ENCODE assay signal across 9 cellular contexts in the genomic region with DNA sequence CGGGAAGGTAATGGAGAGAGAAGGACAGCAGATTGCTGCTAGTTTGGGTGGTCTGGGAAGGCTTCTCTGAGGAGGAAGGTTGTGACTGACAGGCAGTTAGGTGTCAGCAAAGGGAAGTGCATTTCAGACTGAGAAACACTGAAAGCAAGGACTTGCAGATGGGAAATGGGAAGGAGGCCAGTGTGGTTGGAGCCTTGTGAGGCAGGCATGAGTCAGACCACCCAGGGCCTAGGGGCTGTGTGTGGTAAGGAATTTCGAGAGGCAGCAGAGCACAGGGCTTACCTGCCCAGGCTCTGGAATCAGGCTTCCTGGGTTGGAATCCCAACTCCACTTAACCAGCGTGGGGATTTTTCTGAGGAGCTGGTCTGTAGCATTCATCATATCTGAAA. TPM values are rescaled to one million over a fixed set of nuclear protein-coding genes. Genes with fewer than 3 reads are reported as not detected.
DNase-seq lines count a peak whose midpoint lies in the region; ATAC-seq and TF ChIP-seq lines count a peak whose summit lies in the region.
"Had no signal": no experiment of that assay in that cellular context is flagged by ENCODE, and none has a peak within 500 bp of the region (broad histone marks: within the 10 kb centered on the region; RNA-seq: fewer than 3 reads in every experiment).

No MANE protein-coding gene starts in this region.

- no TSS peak for BruUV-seq in Panc1 (replicated peaks; lab: Mats Ljungman, UMichigan)

- no peak overlapping the region for H3K4me3 Mint-ChIP-seq in CD8-positive, alpha-beta memory T cell

- H3K4me1 Mint-ChIP-seq in CD8-positive, alpha-beta memory T cell: peaks cover 4 to 19% (median 11%) of the 10 kb centered on the region in 3 donors

- peaks cover 0 to 9% (median 5%) of the 10 kb centered on the region in 5 donors for H3K9me3 Mint-ChIP-seq in CD8-positive, alpha-beta memory T cell

- peaks cover 3% of the 10 kb centered on the region; the same call in 1 of the 2 replicates for H3K9me3 ChIP-seq in Panc1 (ENCODE audit: control insufficient read depth, insufficient read depth, low read depth, low read length)
- H3K9me3 ChIP-seq in CD8-positive, alpha-beta memory T cell (ENCODE audit: low read length): peaks cover 6% of the 10 kb centered on the region

- in situ Hi-C loops in Panc1 (cut with HindIII; ENCODE audit: low pct_unique_long_range_greater_than_20kb, low sequenced_read_pairs): no loop called here

- no peak overlapping the region for H3K4me3 ChIP-seq in Panc1 (ENCODE audit: low read depth in 2 of 2, low read length in 2 of 2)
- H3K4me3 ChIP-seq in CD8-positive, alpha-beta memory T cell (ENCODE audit: low read length): no peak overlapping the region

- TF ChIP-seq CTCF in Panc1 (IDR thresholded peaks at IDR 0.05): no peak

- H3K27me3 Mint-ChIP-seq in CD8-positive, alpha-beta memory T cell: no peaks in the 10 kb centered on the region

- POLR2A ChIA-PET in Panc1 (lab: Charles Lee): interaction anchor here (0.6 kb wide), 1 partner anchor 164 kb away, joined by 5 read pairs; no protein-coding TSS in a partner anchor
- POLR2A ChIA-PET in CD8-positive, alpha-beta memory T cell (lab: Charles Lee): no interaction called here

- ATAC-seq in Panc1 (peak; percentile 95), GM21786 (IDR thresholded peaks at IDR 0.05; ENCODE audit: unreplicated experiment) (no peak), GM19467 (IDR thresholded peaks at IDR 0.05; ENCODE audit: unreplicated experiment) (no peak), GM18909 (IDR thresholded peaks at IDR 0.05; ENCODE audit: poor library complexity, unreplicated experiment) (no peak)

- H3K27me3 ChIP-seq in Panc1 (ENCODE audit: control insufficient read depth, insufficient read depth, low read length): no peaks in the 10 kb centered on the region
- no peaks in the 10 kb centered on the region for H3K27me3 ChIP-seq in CD8-positive, alpha-beta memory T cell (ENCODE audit: insufficient read depth, low read length, poor library complexity, severe bottlenecking)

- DNase-seq in GOT3 (lab: John Stamatoyannopoulos, UW): peak; percentile 7
- DNase-seq in Panc1 (ENCODE audit: low read depth, low spot score): peak; percentile 92
- DNase-seq in epithelial cell of prostate (ENCODE audit: low read depth, low spot score): peak; percentile 74
- peak; percentile 44 for DNase-seq in pulmonary artery endothelial cell (ENCODE audit: low read depth, low spot score)
- DNase-seq in CD8-positive, alpha-beta memory T cell: no peak
- DNase-seq: activated naive CD4-positive, alpha-beta T cell treated with Interleukin-2 at 50 U/mL for 16 hours had no signal

- H3K27ac ChIP-seq in Panc1 (ENCODE audit: low read length) (peak overlapping the region; percentile 13; the same call in 1 of the 2 replicates), epithelial cell of prostate (peak overlapping the region; percentile 56)
- H3K27ac ChIP-seq in CD8-positive, alpha-beta memory T cell (ENCODE audit: low read depth, low read length): no peak overlapping the region

- peaks cover 8% of the 10 kb centered on the region for H3K4me1 ChIP-seq in Panc1 (ENCODE audit: control insufficient read depth, insufficient read depth, low read length)
- no peaks in the 10 kb centered on the region for H3K4me1 ChIP-seq in CD8-positive, alpha-beta memory T cell (ENCODE audit: insufficient read depth, low read length)

- intact Hi-C loops in Panc1 (cut with micrococcal nuclease; ENCODE audit: unreplicated experiment): loop anchor here (5.0 kb wide), 1 partner anchor 347 kb away; no protein-coding TSS in a partner anchor

- CTCF ChIA-PET in Panc1 (lab: Charles Lee): interaction anchor here (1.2 kb wide), 1 partner anchor 160 kb away, joined by 7 read pairs; no protein-coding TSS in a partner anchor
- CTCF ChIA-PET in CD8-positive, alpha-beta memory T cell (lab: Charles Lee): interaction anchor here (1.2 kb wide), 1 partner anchor 8 kb away, joined by 6 read pairs; no protein-coding TSS in a partner anchor

- no peaks in the 10 kb centered on the region for H3K36me3 ChIP-seq in Panc1 (ENCODE audit: control insufficient read depth, insufficient read depth, low read length)
- peaks cover 8% of the 10 kb centered on the region for H3K36me3 ChIP-seq in CD8-positive, alpha-beta memory T cell (ENCODE audit: insufficient read depth, low read length)

- peak overlapping the region in 1 of 8 donors; percentile 42 for H3K27ac Mint-ChIP-seq in CD8-positive, alpha-beta memory T cell

- H3K36me3 Mint-ChIP-seq in CD8-positive, alpha-beta memory T cell: peaks cover 20 to 47% (median 24%) of the 10 kb centered on the region in 3 donors

RNA-seq across cellular contexts. Expression of a gene that starts 53.5 kb away (rescaled TPM):
- total RNA-seq in Panc1 (2021; ENCODE audit: unreplicated experiment) (14.0 TPM), pulmonary artery endothelial cell (14.2 and 16.3 TPM in 2 replicates)
- polyA plus RNA-seq in Panc1 (2012; ENCODE audit: insufficient read length): 9.8 TPM
- 10 to 100 TPM; 22.6 to 23.7 TPM for total RNA-seq in CD8-positive, alpha-beta memory T cell
- 23.3 TPM for polyA plus RNA-seq in CD8-positive, alpha-beta memory T cell

Comparison
In these comparisons a context has a peak if more than half of its experiments do, and no peak if none do; other contexts are left out.
1. DNase-seq: peak in GOT3 (single experiment), Panc1 (single experiment), epithelial cell of prostate (single experiment) and pulmonary artery endothelial cell (single experiment); none in CD8-positive, alpha-beta memory T cell (0 of 5).